In genomic region chrX:49209434-49210251, GRCh38 we compare ENCODE assay signal across 15 cellular contexts. TPM values are rescaled to one million over a fixed set of nuclear protein-coding genes. Genes with fewer than 3 reads are reported as not detected.
DNase-seq lines count a peak whose midpoint lies in the region; ATAC-seq and TF ChIP-seq lines count a peak whose summit lies in the region.
"Had no signal": no experiment of that assay in that cellular context is flagged by ENCODE, and none has a peak within 500 bp of the region (broad histone marks: within the 10 kb centered on the region; RNA-seq: fewer than 3 reads in every experiment).

No MANE protein-coding gene starts in this region.

- POLR2A ChIA-PET in OCI-LY7 (lab: Charles Lee) = no interaction called here

- H3K4me1 Mint-ChIP-seq in dendritic cell treated with granulocyte-macrophage colony-stimulating factor and Interleukin-4, amounts not matched to agents 40 ng/mL and 50 ng/mL, for 4 days (ENCODE audit: low read depth) = no peaks in the 10 kb centered on the region
- no peaks in the 10 kb centered on the region for H3K4me1 Mint-ChIP-seq in endothelial cell (ENCODE audit: unreplicated experiment)
- H3K4me1 Mint-ChIP-seq: nephron progenitor cell had no signal

- no peaks in the 10 kb centered on the region for H3K36me3 ChIP-seq in OCI-LY7 (ENCODE audit: insufficient read depth, low read length)

- H3K9me3 Mint-ChIP-seq in dendritic cell treated with granulocyte-macrophage colony-stimulating factor and Interleukin-4, amounts not matched to agents 40 ng/mL and 50 ng/mL, for 4 days = no peaks in the 10 kb centered on the region
- no peaks in the 10 kb centered on the region for H3K9me3 Mint-ChIP-seq in endothelial cell (ENCODE audit: unreplicated experiment)
- H3K9me3 Mint-ChIP-seq: activated T-helper 2 cell treated with anti-CD3 and anti-CD28 coated beads, Interferon-gamma antibody, Interleukin-2, Interleukin-4, amounts not matched to agents 10 μg/mL and 5 μg/mL and 100 μg/mL, durations not matched to agents 14 hours and 24 hours and 36 hours had no signal

- no peaks in the 10 kb centered on the region for H3K9me3 ChIP-seq in OCI-LY7 (ENCODE audit: low read length)

- DNase-seq in NCI-H146 (lab: John Stamatoyannopoulos, UW) = peak; percentile 47
- DNase-seq in NCI-H146 treated with DMSO at 0.1 percent for 48 hours (lab: John Stamatoyannopoulos, UW; ENCODE audit: unreplicated experiment) = no peak
- DNase-seq in NCI-H69 (lab: John Stamatoyannopoulos, UW) = peak; percentile 74
- DNase-seq in occipital lobe (lab: John Stamatoyannopoulos, UW) = peak; percentile 24
- no peak for DNase-seq in endothelial cell (ENCODE audit: low spot score)
- DNase-seq in OCI-LY7 (ENCODE audit: low spot score) = no peak
- DNase-seq: activated CD4-positive, alpha-beta T cell treated with anti-CD3 and anti-CD28 coated beads for 4 hours; NCI-H1436; nephron progenitor cell; trophoblast cell had no signal

- no peak overlapping the region for H3K27ac Mint-ChIP-seq in dendritic cell treated with granulocyte-macrophage colony-stimulating factor and Interleukin-4, amounts not matched to agents 40 ng/mL and 50 ng/mL, for 4 days
- H3K27ac Mint-ChIP-seq in endothelial cell (ENCODE audit: unreplicated experiment) = no peak overlapping the region
- H3K27ac Mint-ChIP-seq: activated T-helper 2 cell treated with anti-CD3 and anti-CD28 coated beads, Interferon-gamma antibody, Interleukin-2, Interleukin-4, amounts not matched to agents 10 μg/mL and 5 μg/mL and 100 μg/mL, durations not matched to agents 14 hours and 24 hours and 36 hours; nephron progenitor cell had no signal

- no peaks in the 10 kb centered on the region for H4K20me1 ChIP-seq in OCI-LY7 (ENCODE audit: insufficient read depth, low read length)

- CTCF ChIA-PET in OCI-LY7 (lab: Charles Lee; ENCODE audit: unreplicated experiment) = no interaction called here

- no peak overlapping the region for H3K4me2 ChIP-seq in OCI-LY7 (ENCODE audit: low read length)

- no TSS peak for BruUV-seq in OCI-LY7 (replicated peaks; lab: Mats Ljungman, UMichigan)

- TF ChIP-seq CTCF in endothelial cell (IDR thresholded peaks at IDR 0.05; ENCODE audit: unreplicated experiment) (no peak), OCI-LY7 (conservative IDR thresholded peaks at IDR 0.05; ENCODE audit: low read length) (no peak)

- no peaks in the 10 kb centered on the region for H3K9me2 ChIP-seq in OCI-LY7 (ENCODE audit: insufficient read depth, low read length)

- intact Hi-C loops in dendritic cell treated with granulocyte-macrophage colony-stimulating factor and Interleukin-4, amounts not matched to agents 40 ng/mL and 50 ng/mL, for 4 days (cut with micrococcal nuclease) = no loop called here
- intact Hi-C loops in OCI-LY7 (cut with micrococcal nuclease; ENCODE audit: unreplicated experiment) = no loop called here

- H3K36me3 Mint-ChIP-seq in dendritic cell treated with granulocyte-macrophage colony-stimulating factor and Interleukin-4, amounts not matched to agents 40 ng/mL and 50 ng/mL, for 4 days (ENCODE audit: low read depth) = no peaks in the 10 kb centered on the region
- H3K36me3 Mint-ChIP-seq in endothelial cell (ENCODE audit: low read depth, unreplicated experiment) = no peaks in the 10 kb centered on the region

- H3K4me3 ChIP-seq in OCI-LY7 (ENCODE audit: low read depth, low read length, poor library complexity, severe bottlenecking) = no peak overlapping the region

- no peak overlapping the region for H2AFZ ChIP-seq in OCI-LY7 (ENCODE audit: low read length)

- ATAC-seq in GM19452 (IDR thresholded peaks at IDR 0.05; ENCODE audit: unreplicated experiment) = no peak

- H3K27ac ChIP-seq in OCI-LY7 (ENCODE audit: low read depth, low read length, poor library complexity, severe bottlenecking) = no peak overlapping the region
- H3K27ac ChIP-seq: 22Rv1 had no signal

- H3K27me3 Mint-ChIP-seq in dendritic cell treated with granulocyte-macrophage colony-stimulating factor and Interleukin-4, amounts not matched to agents 40 ng/mL and 50 ng/mL, for 4 days = peaks cover 3% of the 10 kb centered on the region
- H3K27me3 Mint-ChIP-seq in endothelial cell (ENCODE audit: unreplicated experiment) = peaks cover 3% of the 10 kb centered on the region

- no peaks in the 10 kb centered on the region for H3K79me2 ChIP-seq in OCI-LY7 (ENCODE audit: insufficient read depth, low read depth, low read length)

- H3K4me3 Mint-ChIP-seq in dendritic cell treated with granulocyte-macrophage colony-stimulating factor and Interleukin-4, amounts not matched to agents 40 ng/mL and 50 ng/mL, for 4 days = peak overlapping the region; percentile 11
- H3K4me3 Mint-ChIP-seq in endothelial cell (ENCODE audit: unreplicated experiment) = no peak overlapping the region
- H3K4me3 Mint-ChIP-seq: nephron progenitor cell had no signal

- no peaks in the 10 kb centered on the region for H3K4me1 ChIP-seq in OCI-LY7 (ENCODE audit: insufficient read depth, low read length, poor library complexity, severe bottlenecking)

RNA-seq across cellular contexts. Expression of gene SYP, which starts 9.7 kb away (rescaled TPM):
- total RNA-seq in occipital lobe (158 TPM), endothelial cell (ENCODE audit: unreplicated experiment) (1.8 TPM), OCI-LY7 (2022) (2.3 and 2.9 TPM in 2 replicates)
- 0.79 and 2.3 TPM in 2 replicates for total RNA-seq in OCI-LY7 (2014; rRNA removed; shearing (Covaris generic))

RNA-seq across cellular contexts. Expression of gene PRICKLE3, which starts 23.5 kb away (rescaled TPM):
- total RNA-seq in occipital lobe (0.47 TPM), endothelial cell (ENCODE audit: unreplicated experiment) (11.3 TPM), OCI-LY7 (2022) (11.0 and 16.7 TPM in 2 replicates)
- total RNA-seq in OCI-LY7 (2014; rRNA removed; shearing (Covaris generic)) = 9.9 and 10.6 TPM in 2 replicates

RNA-seq across cellular contexts. Expression of gene CACNA1F, which starts 23.5 kb away (rescaled TPM):
- total RNA-seq in occipital lobe (not detected), endothelial cell (ENCODE audit: unreplicated experiment) (0.59 TPM), OCI-LY7 (2022) (not detected in 2 replicates)
- total RNA-seq in OCI-LY7 (2014; rRNA removed; shearing (Covaris generic)) = not detected in 2 replicates
- total RNA-seq: HT-29 had no signal

RNA-seq across cellular contexts. Expression of gene CCDC22, which starts 25.6 kb away (rescaled TPM):
- total RNA-seq in occipital lobe (5.6 TPM), endothelial cell (ENCODE audit: unreplicated experiment) (24.2 TPM), OCI-LY7 (2022) (10.8 and 13.7 TPM in 2 replicates)
- total RNA-seq in OCI-LY7 (2014; rRNA removed; shearing (Covaris generic)) = not detected in 2 replicates

RNA-seq across cellular contexts. Expression of gene PLP2, which starts 37.9 kb away (rescaled TPM):
- total RNA-seq in occipital lobe = 0.62 TPM
- total RNA-seq in endothelial cell (ENCODE audit: unreplicated experiment) = 1.9 TPM
- 16.7 and 21.2 TPM in 2 replicates for total RNA-seq in OCI-LY7 (2014; rRNA removed; shearing (Covaris generic))
- 54.3 and 56.9 TPM in 2 replicates for total RNA-seq in OCI-LY7 (2022)

Comparison
In these comparisons a context has a peak if more than half of its experiments do, and no peak if none do; other contexts are left out.
1. DNase-seq: peak in NCI-H146 (single experiment), NCI-H69 (single experiment) and occipital lobe (single experiment); none in NCI-H146 treated with DMSO at 0.1 percent for 48 hours (single experiment), endothelial cell (single experiment) and OCI-LY7 (single experiment).
2. RNA of gene SYP, which starts 9.7 kb away (total RNA-seq): 158 TPM in occipital lobe (single experiment); 0.79 to 2.9 TPM in OCI-LY7 and 1.8 TPM in endothelial cell (single experiment); every median in the first group is over 10 times any median in the second.